1 cellular context compared by ENCODE assay signal in genomic region chr10:987906-988666, GRCh38.
A peak's percentile ranks its signal among the peaks of the same experiment; 100 is the strongest.
TF ChIP-seq lines count a peak whose summit lies in the region.

GTPBP4 (plus strand) TSS chr10:988434; CDS start chr10:988480, 46 bp downstream.

TF ChIP-seq in GM12878, 131 proteins besides CTCF, POLR2A, EP300 and RAD21 (continued from another document and continues in another):
- TF ChIP-seq BHLHE40 (IDR thresholded peaks at IDR 0.05; ENCODE audit: borderline replicate concordance in 1 of 2, low read depth in 2 of 2, low read length in 1 of 2) (peak; percentile 58 to 77; a peak in 3 of 4 replicates), RAD51 (IDR thresholded peaks at IDR 0.05) (no peak), SIN3A (IDR thresholded peaks at IDR 0.05; ENCODE audit: low read depth, low read length) (peak; percentile 75; the same call in 1 of the 2 replicates), NRF1 (conservative IDR thresholded peaks at IDR 0.05; ENCODE audit: low read depth, low read length) (0 out of 2 replicates have a peak, but pooled peaks have one; percentile 11), SRF (IDR thresholded peaks at IDR 0.05; ENCODE audit: low read depth in 2 of 2, low read length in 2 of 2) (no peak), SMAD5 (IDR thresholded peaks at IDR 0.05; ENCODE audit: low read depth) (peak; percentile 35; the same call in 1 of the 2 replicates), EED (IDR thresholded peaks at IDR 0.05; ENCODE audit: low read depth) (no peak), MYB (IDR thresholded peaks at IDR 0.05; ENCODE audit: borderline replicate concordance, low read depth, low read length) (peak; percentile 49; the same call in 1 of the 2 replicates), FOXK2 (IDR thresholded peaks at IDR 0.05) (no peak), BCL3 (IDR thresholded peaks at IDR 0.05; ENCODE audit: borderline replicate concordance, insufficient read depth, low read depth, low read length, poor library complexity, severe bottlenecking) (no peak), YY1 (IDR thresholded peaks at IDR 0.05; ENCODE audit: low read depth, low read length) (peak; percentile 80), SMAD1 (IDR thresholded peaks at IDR 0.05; ENCODE audit: low read depth, partially characterized antibody) (no peak), GABPA (IDR thresholded peaks at IDR 0.05; ENCODE audit: low read depth) (peak; percentile 94), MEF2B (IDR thresholded peaks at IDR 0.05; ENCODE audit: partially characterized antibody, poor library complexity, severe bottlenecking) (peak; percentile 72), RELA (IDR thresholded peaks at IDR 0.05; ENCODE audit: borderline replicate concordance, partially characterized antibody) (peak; percentile 0), ETV6 (conservative IDR thresholded peaks at IDR 0.05 in 1 of 2, IDR thresholded peaks at IDR 0.05 in 1 of 2; ENCODE audit: borderline replicate concordance in 1 of 2, low read depth in 1 of 2) (0 out of 4 replicates have a peak, but pooled peaks of 1 of the 2 experiments have one; percentile 20), TCF3 (IDR thresholded peaks at IDR 0.05; ENCODE audit: borderline replicate concordance, insufficient read depth, low read depth, low read length) (peak; percentile 60; the same call in 1 of the 2 replicates), MEF2A (IDR thresholded peaks at IDR 0.05; ENCODE audit: insufficient read depth, low read depth, low read length) (no peak), CREM (IDR thresholded peaks at IDR 0.05; ENCODE audit: low read depth) (peak; percentile 95), LARP7 (IDR thresholded peaks at IDR 0.05) (peak; percentile 91), SREBF1 (IDR thresholded peaks at IDR 0.05; ENCODE audit: low read length) (no peak), ATF2 (IDR thresholded peaks at IDR 0.05; ENCODE audit: low read length) (no peak), SUZ12 (IDR thresholded peaks at IDR 0.05; ENCODE audit: unreplicated experiment) (no peak), PKNOX1 (IDR thresholded peaks at IDR 0.05) (peak; percentile 53), ZSCAN29 (IDR thresholded peaks at IDR 0.05) (0 out of 2 replicates have a peak, but pooled peaks have one; percentile 55), POLR2AphosphoS2 (IDR thresholded peaks at IDR 0.05; ENCODE audit: low read depth, low read length) (0 out of 2 replicates have a peak, but pooled peaks have one; percentile 61), NR2F1 (conservative IDR thresholded peaks at IDR 0.05) (peak; percentile 68), ATF7 (IDR thresholded peaks at IDR 0.05; ENCODE audit: low read depth) (peak; percentile 56), HCFC1 (IDR thresholded peaks at IDR 0.05; ENCODE audit: low read length) (peak; percentile 62), EGR1 (IDR thresholded peaks at IDR 0.05; ENCODE audit: borderline replicate concordance in 1 of 2, low read depth in 2 of 2, low read length in 2 of 2) (0 out of 3 replicates have a peak, but pooled peaks of 1 of the 2 experiments have one; percentile 51), ESRRA (IDR thresholded peaks at IDR 0.05; ENCODE audit: low read length) (peak; percentile 79; the same call in 1 of the 2 replicates), CEBPB (IDR thresholded peaks at IDR 0.05; ENCODE audit: borderline replicate concordance in 1 of 2, low read depth in 2 of 2, low read length in 2 of 2) (no peak), JUND (IDR thresholded peaks at IDR 0.05; ENCODE audit: low read depth, low read length) (0 out of 2 replicates have a peak, but pooled peaks have one; percentile 20), RBBP5 (conservative IDR thresholded peaks at IDR 0.05) (no peak), SIX5 (IDR thresholded peaks at IDR 0.05; ENCODE audit: low read depth, low read length, severe bottlenecking) (peak; percentile 44), USF1 (IDR thresholded peaks at IDR 0.05; ENCODE audit: borderline replicate concordance, extremely low read length, insufficient read depth, low read depth, low read length) (no peak), HDGF (IDR thresholded peaks at IDR 0.05) (no peak), NFIC (IDR thresholded peaks at IDR 0.05; ENCODE audit: low read depth, low read length) (no peak), DPF2 (IDR thresholded peaks at IDR 0.05) (peak; percentile 74), CHD1 (IDR thresholded peaks at IDR 0.05; ENCODE audit: low read depth, low read length) (0 out of 2 replicates have a peak, but pooled peaks have one; percentile 67), NR2C1 (IDR thresholded peaks at IDR 0.05) (peak; percentile 73), SP1 (IDR thresholded peaks at IDR 0.05; ENCODE audit: low read depth, low read length) (peak; percentile 71), RB1 (IDR thresholded peaks at IDR 0.05; ENCODE audit: borderline replicate concordance) (peak; percentile 55; the same call in 1 of the 2 replicates), FOXM1 (IDR thresholded peaks at IDR 0.05; ENCODE audit: low read depth, low read length) (no peak), HDAC2 (IDR thresholded peaks at IDR 0.05) (no peak)
- TF ChIP-seq, protein P1, sequence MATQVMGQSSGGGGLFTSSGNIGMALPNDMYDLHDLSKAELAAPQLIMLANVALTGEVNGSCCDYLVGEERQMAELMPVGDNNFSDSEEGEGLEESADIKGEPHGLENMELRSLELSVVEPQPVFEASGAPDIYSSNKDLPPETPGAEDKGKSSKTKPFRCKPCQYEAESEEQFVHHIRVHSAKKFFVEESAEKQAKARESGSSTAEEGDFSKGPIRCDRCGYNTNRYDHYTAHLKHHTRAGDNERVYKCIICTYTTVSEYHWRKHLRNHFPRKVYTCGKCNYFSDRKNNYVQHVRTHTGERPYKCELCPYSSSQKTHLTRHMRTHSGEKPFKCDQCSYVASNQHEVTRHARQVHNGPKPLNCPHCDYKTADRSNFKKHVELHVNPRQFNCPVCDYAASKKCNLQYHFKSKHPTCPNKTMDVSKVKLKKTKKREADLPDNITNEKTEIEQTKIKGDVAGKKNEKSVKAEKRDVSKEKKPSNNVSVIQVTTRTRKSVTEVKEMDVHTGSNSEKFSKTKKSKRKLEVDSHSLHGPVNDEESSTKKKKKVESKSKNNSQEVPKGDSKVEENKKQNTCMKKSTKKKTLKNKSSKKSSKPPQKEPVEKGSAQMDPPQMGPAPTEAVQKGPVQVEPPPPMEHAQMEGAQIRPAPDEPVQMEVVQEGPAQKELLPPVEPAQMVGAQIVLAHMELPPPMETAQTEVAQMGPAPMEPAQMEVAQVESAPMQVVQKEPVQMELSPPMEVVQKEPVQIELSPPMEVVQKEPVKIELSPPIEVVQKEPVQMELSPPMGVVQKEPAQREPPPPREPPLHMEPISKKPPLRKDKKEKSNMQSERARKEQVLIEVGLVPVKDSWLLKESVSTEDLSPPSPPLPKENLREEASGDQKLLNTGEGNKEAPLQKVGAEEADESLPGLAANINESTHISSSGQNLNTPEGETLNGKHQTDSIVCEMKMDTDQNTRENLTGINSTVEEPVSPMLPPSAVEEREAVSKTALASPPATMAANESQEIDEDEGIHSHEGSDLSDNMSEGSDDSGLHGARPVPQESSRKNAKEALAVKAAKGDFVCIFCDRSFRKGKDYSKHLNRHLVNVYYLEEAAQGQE (IDR thresholded peaks at IDR 0.05; ENCODE audit: low read depth, low read length), result no peak
- TF ChIP-seq, protein P2, sequence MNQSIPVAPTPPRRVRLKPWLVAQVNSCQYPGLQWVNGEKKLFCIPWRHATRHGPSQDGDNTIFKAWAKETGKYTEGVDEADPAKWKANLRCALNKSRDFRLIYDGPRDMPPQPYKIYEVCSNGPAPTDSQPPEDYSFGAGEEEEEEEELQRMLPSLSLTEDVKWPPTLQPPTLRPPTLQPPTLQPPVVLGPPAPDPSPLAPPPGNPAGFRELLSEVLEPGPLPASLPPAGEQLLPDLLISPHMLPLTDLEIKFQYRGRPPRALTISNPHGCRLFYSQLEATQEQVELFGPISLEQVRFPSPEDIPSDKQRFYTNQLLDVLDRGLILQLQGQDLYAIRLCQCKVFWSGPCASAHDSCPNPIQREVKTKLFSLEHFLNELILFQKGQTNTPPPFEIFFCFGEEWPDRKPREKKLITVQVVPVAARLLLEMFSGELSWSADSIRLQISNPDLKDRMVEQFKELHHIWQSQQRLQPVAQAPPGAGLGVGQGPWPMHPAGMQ (IDR thresholded peaks at IDR 0.05; ENCODE audit: borderline replicate concordance), result no peak
- TF ChIP-seq, protein P3, sequence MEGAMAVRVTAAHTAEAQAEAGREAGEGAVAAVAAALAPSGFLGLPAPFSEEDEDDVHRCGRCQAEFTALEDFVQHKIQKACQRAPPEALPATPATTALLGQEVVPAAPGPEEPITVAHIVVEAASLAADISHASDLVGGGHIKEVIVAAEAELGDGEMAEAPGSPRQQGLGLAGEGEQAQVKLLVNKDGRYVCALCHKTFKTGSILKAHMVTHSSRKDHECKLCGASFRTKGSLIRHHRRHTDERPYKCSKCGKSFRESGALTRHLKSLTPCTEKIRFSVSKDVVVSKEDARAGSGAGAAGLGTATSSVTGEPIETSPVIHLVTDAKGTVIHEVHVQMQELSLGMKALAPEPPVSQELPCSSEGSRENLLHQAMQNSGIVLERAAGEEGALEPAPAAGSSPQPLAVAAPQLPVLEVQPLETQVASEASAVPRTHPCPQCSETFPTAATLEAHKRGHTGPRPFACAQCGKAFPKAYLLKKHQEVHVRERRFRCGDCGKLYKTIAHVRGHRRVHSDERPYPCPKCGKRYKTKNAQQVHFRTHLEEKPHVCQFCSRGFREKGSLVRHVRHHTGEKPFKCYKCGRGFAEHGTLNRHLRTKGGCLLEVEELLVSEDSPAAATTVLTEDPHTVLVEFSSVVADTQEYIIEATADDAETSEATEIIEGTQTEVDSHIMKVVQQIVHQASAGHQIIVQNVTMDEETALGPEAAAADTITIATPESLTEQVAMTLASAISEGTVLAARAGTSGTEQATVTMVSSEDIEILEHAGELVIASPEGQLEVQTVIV (IDR thresholded peaks at IDR 0.05; ENCODE audit: borderline replicate concordance, partially characterized antibody), result peak; percentile 94
- TF ChIP-seq, protein P4, sequence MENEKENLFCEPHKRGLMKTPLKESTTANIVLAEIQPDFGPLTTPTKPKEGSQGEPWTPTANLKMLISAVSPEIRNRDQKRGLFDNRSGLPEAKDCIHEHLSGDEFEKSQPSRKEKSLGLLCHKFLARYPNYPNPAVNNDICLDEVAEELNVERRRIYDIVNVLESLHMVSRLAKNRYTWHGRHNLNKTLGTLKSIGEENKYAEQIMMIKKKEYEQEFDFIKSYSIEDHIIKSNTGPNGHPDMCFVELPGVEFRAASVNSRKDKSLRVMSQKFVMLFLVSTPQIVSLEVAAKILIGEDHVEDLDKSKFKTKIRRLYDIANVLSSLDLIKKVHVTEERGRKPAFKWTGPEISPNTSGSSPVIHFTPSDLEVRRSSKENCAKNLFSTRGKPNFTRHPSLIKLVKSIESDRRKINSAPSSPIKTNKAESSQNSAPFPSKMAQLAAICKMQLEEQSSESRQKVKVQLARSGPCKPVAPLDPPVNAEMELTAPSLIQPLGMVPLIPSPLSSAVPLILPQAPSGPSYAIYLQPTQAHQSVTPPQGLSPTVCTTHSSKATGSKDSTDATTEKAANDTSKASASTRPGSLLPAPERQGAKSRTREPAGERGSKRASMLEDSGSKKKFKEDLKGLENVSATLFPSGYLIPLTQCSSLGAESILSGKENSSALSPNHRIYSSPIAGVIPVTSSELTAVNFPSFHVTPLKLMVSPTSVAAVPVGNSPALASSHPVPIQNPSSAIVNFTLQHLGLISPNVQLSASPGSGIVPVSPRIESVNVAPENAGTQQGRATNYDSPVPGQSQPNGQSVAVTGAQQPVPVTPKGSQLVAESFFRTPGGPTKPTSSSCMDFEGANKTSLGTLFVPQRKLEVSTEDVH (IDR thresholded peaks at IDR 0.05; ENCODE audit: low read depth, partially characterized antibody), result peak; percentile 86
